ENCODE assay signal across 30 cellular contexts in genomic region chr15:19956124-19956796, GRCh38.
"Had no signal": no experiment of that assay in that cellular context is flagged by ENCODE, and none has a peak within 500 bp of the region (broad histone marks: within the 10 kb centered on the region; RNA-seq: fewer than 3 reads in every experiment).

No MANE protein-coding gene starts in this region.

- DNase-seq: activated CD4-positive, alpha-beta memory T cell treated with anti-CD3 and anti-CD28 coated beads, Interleukin-2, amount 10 ng/mL, durations not matched to agents 7 days and 5 days; activated CD4-positive, alpha-beta T cell treated with anti-CD3 and anti-CD28 coated beads for 1 hour; activated CD4-positive, alpha-beta T cell treated with anti-CD3 and anti-CD28 coated beads for 36 hours; activated CD4-positive, alpha-beta T cell treated with anti-CD3 and anti-CD28 coated beads for 48 hours; activated CD4-positive, alpha-beta T cell treated with anti-CD3 and anti-CD28 coated beads, Interleukin-2, amount 10 ng/mL, durations not matched to agents 7 days and 5 days; activated CD4-positive, alpha-beta T cell treated with anti-CD3 and anti-CD28 coated beads, Interleukin-2, amount 50 U/mL, for 48 hours; activated CD4-positive, CD25-positive, alpha-beta regulatory T cell; activated CD8-positive, alpha-beta memory T cell treated with anti-CD3 and anti-CD28 coated beads for 24 hours; activated CD8-positive, alpha-beta memory T cell treated with anti-CD3 and anti-CD28 coated beads, Interleukin-2, amount 10 ng/mL, durations not matched to agents 7 days and 5 days; activated CD8-positive, alpha-beta memory T cell treated with anti-CD3 and anti-CD28 coated beads, Interleukin-2, amount 50 U/mL, for 48 hours; activated CD8-positive, alpha-beta T cell treated with anti-CD3 and anti-CD28 coated beads, Interleukin-2, amount 10 ng/mL, durations not matched to agents 7 days and 5 days; activated effector memory CD4-positive, alpha-beta T cell treated with anti-CD3 and anti-CD28 coated beads, Interleukin-2, amount 50 U/mL, for 16 hours; activated gamma-delta T cell treated with Interleukin-2 at 50 U/mL for 16 hours; activated naive CD4-positive, alpha-beta T cell; activated naive CD4-positive, alpha-beta T cell treated with anti-CD3 and anti-CD28 coated beads for 36 hours; activated naive CD4-positive, alpha-beta T cell treated with anti-CD3 and anti-CD28 coated beads, Interleukin-2, amount 50 U/mL, for 16 hours; activated naive CD8-positive, alpha-beta T cell treated with anti-CD3 and anti-CD28 coated beads for 36 hours; activated T-cell treated with anti-CD3 and anti-CD28 coated beads, Interleukin-2, amount 50 U/mL, for 24 hours; activated T-cell treated with anti-CD3 and anti-CD28 coated beads, Interleukin-2, amount 50 U/mL, for 48 hours; amygdala; anterior cingulate cortex; central memory CD4-positive, alpha-beta T cell; T-helper 1 cell; T-helper 2 cell; T-helper 9 cell; WERI-Rb-1 had no signal

- H3K27ac ChIP-seq: ascending aorta, WERI-Rb-1 had no signal

- H3K4me1 ChIP-seq: ascending aorta had no signal

- ATAC-seq: activated CD4-positive, alpha-beta T cell treated with anti-CD3 and anti-CD28 coated beads for 36 hours; activated CD4-positive, CD25-positive, alpha-beta regulatory T cell treated with anti-CD3 and anti-CD28 coated beads, Interleukin-2, amount 50 U/mL, for 24 hours; activated CD8-positive, alpha-beta memory T cell treated with anti-CD3 and anti-CD28 coated beads, Interleukin-2, amount 10 ng/mL, durations not matched to agents 7 days and 5 days; activated CD8-positive, alpha-beta T cell treated with anti-CD3 and anti-CD28 coated beads, Interleukin-2, amount 10 ng/mL, durations not matched to agents 7 days and 5 days; activated naive CD4-positive, alpha-beta T cell treated with anti-CD3 and anti-CD28 coated beads, Interleukin-2, amount 50 U/mL, for 72 hours; WTC11 had no signal

- H3K9me3 ChIP-seq: ascending aorta had no signal

- H3K27me3 ChIP-seq: ascending aorta had no signal

- H3K36me3 ChIP-seq: ascending aorta, WERI-Rb-1 had no signal

- H3K4me3 ChIP-seq: ascending aorta had no signal
